In the genomic region with DNA sequence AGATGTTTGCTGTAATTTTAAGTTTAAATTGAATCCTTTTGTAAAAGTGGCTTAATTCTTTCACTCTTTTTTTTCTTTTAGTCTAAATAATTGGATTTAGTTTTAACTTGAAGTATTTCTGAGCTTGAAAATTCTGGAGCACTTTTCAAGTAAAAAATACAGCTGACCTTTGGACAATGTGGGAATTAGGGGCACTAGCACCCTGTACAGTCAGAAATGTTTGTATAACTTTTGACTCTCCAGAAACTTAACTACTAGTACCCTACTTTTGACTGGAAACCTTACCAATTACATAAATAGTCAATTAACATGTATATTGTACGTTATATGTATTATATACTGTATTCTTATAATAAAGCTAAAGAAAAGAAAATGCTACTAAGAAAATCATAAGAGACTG, we compare ENCODE assay signal across 10 cellular contexts.
"Had no signal": no experiment of that assay in that cellular context is flagged by ENCODE, and none has a peak within 500 bp of the region (broad histone marks: within the 10 kb centered on the region; RNA-seq: fewer than 3 reads in every experiment).

No MANE protein-coding gene starts in this region.

- H3K27ac ChIP-seq: uterus had no signal

- H3K27me3 ChIP-seq: brain microvascular endothelial cell, uterus had no signal

- DNase-seq: activated CD4-positive, alpha-beta T cell treated with anti-CD3 and anti-CD28 coated beads, Interleukin-2, amount 10 ng/mL, durations not matched to agents 24 days and 14 days; activated CD8-positive, alpha-beta memory T cell treated with anti-CD3 and anti-CD28 coated beads for 24 hours; activated effector memory CD4-positive, alpha-beta T cell treated with anti-CD3 and anti-CD28 coated beads, Interleukin-2, amount 50 U/mL, for 16 hours; brain microvascular endothelial cell; cerebellar nuclear complex; endodermal cell; erythroblast; glutamatergic neuron; uterus had no signal

- H3K4me3 ChIP-seq: skin epidermis, uterus had no signal

- H3K36me3 ChIP-seq: brain microvascular endothelial cell, uterus had no signal

- H3K9me3 ChIP-seq: uterus had no signal
